26 cellular contexts compared by ENCODE assay signal in the genomic region with DNA sequence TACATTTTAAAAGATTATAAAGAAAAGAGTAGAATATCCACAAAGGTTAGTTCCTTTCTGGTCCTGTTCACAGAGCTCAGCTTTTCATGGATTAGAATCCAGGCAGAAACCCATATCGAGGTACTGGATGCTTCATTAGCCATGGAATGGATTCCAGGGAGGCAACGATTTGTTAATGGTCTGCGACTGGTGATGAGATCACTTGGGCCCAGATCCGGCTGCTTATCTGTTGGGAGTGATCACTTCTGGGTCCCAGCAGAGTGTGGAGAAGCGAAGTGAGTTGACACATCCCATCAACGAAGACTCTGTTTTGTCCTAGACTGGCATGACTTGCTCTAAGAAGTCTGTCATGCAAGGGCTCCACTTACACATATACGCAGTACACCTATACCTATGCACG.
"Had no signal": no experiment of that assay in that cellular context is flagged by ENCODE, and none has a peak within 500 bp of the region (broad histone marks: within the 10 kb centered on the region; RNA-seq: fewer than 3 reads in every experiment).

No MANE protein-coding gene starts in this region.

- H3K4me3 ChIP-seq: colonic mucosa, gastrocnemius medialis, heart left ventricle, hepatocyte, left lung, ovary, right lobe of liver, thoracic aorta, tibial nerve, upper lobe of right lung, uterus had no signal

- H3K4me3 Mint-ChIP-seq: dendritic cell treated with granulocyte-macrophage colony-stimulating factor and Interleukin-4, amounts not matched to agents 40 ng/mL and 50 ng/mL, for 4 days; endodermal cell; natural killer cell; stimulated activated naive B cell treated with anti-CD40 and anti-IgM and Interleukin-4, amounts not matched to agents 10 μg/mL and 1 μg/mL and 100 μg/mL, for 72 hours; stimulated activated naive CD8-positive, alpha-beta T cell treated with anti-CD3 and anti-CD28 coated beads, Interleukin-15, Interleukin-2, amounts not matched to agents 100 ng/mL and 50 ng/mL, for 24 hours had no signal

- ATAC-seq: esophagus mucosa; gastrocnemius medialis; heart left ventricle; left lung; natural killer cell; right lobe of liver; stimulated activated naive B cell treated with anti-CD40 and anti-IgM and Interleukin-4, amounts not matched to agents 10 μg/mL and 1 μg/mL and 100 μg/mL, for 72 hours; upper lobe of right lung had no signal

- H3K9me3 ChIP-seq: colonic mucosa, gastrocnemius medialis, heart left ventricle, left lung, ovary, right lobe of liver, thoracic aorta, tibial nerve, upper lobe of right lung, uterus had no signal

- FAIRE-seq: islet of Langerhans had no signal

- H3K27ac ChIP-seq: colonic mucosa, epithelial cell of prostate, gastrocnemius medialis, heart left ventricle, hepatocyte, left lung, ovary, right lobe of liver, thoracic aorta, tibial nerve, upper lobe of right lung, uterus had no signal

- H3K4me1 ChIP-seq: colonic mucosa, right lobe of liver had no signal

- H3K36me3 ChIP-seq: colonic mucosa, gastrocnemius medialis, heart left ventricle, left lung, ovary, right lobe of liver, thoracic aorta, tibial nerve, upper lobe of right lung, uterus had no signal

- H3K9me3 Mint-ChIP-seq: dendritic cell treated with granulocyte-macrophage colony-stimulating factor and Interleukin-4, amounts not matched to agents 40 ng/mL and 50 ng/mL, for 4 days; natural killer cell; stimulated activated naive CD8-positive, alpha-beta T cell treated with anti-CD3 and anti-CD28 coated beads, Interleukin-15, Interleukin-2, amounts not matched to agents 100 ng/mL and 50 ng/mL, for 24 hours had no signal

- H3K4me1 Mint-ChIP-seq: natural killer cell; stimulated activated naive B cell treated with anti-CD40 and anti-IgM and Interleukin-4, amounts not matched to agents 10 μg/mL and 1 μg/mL and 100 μg/mL, for 72 hours had no signal

- H3K27ac Mint-ChIP-seq: dendritic cell treated with granulocyte-macrophage colony-stimulating factor and Interleukin-4, amounts not matched to agents 40 ng/mL and 50 ng/mL, for 4 days; endodermal cell; natural killer cell; stimulated activated naive B cell treated with anti-CD40 and anti-IgM and Interleukin-4, amounts not matched to agents 10 μg/mL and 1 μg/mL and 100 μg/mL, for 72 hours; stimulated activated naive CD8-positive, alpha-beta T cell treated with anti-CD3 and anti-CD28 coated beads, Interleukin-15, Interleukin-2, amounts not matched to agents 100 ng/mL and 50 ng/mL, for 24 hours had no signal

- DNase-seq: colonic mucosa; effector CD8-positive, alpha-beta T cell; endodermal cell; foreskin fibroblast; gastrocnemius medialis; heart left ventricle; left lung; mammary epithelial cell; natural killer cell; occipital lobe; ovary; right lobe of liver; small intestine; stimulated activated CD4-positive, alpha-beta T cell treated with anti-CD3 and anti-CD28 coated beads, Interleukin-15, amount 100 ng/mL, for 24 hours; stimulated activated CD4-positive, alpha-beta T cell treated with anti-CD3 and anti-CD28 coated beads, Interleukin-2, amount 100 ng/mL, for 48 hours; stimulated activated naive B cell treated with anti-CD40 and anti-IgM and Interleukin-4, amounts not matched to agents 10 μg/mL and 1 μg/mL and 100 μg/mL, for 72 hours; upper lobe of right lung; uterus had no signal

- H3K27me3 ChIP-seq: colonic mucosa, gastrocnemius medialis, heart left ventricle, hepatocyte, left lung, ovary, right lobe of liver, tibial nerve, upper lobe of right lung, uterus had no signal

- H3K36me3 Mint-ChIP-seq: natural killer cell; stimulated activated naive B cell treated with anti-CD40 and anti-IgM and Interleukin-4, amounts not matched to agents 10 μg/mL and 1 μg/mL and 100 μg/mL, for 72 hours had no signal
